In the genomic region with DNA sequence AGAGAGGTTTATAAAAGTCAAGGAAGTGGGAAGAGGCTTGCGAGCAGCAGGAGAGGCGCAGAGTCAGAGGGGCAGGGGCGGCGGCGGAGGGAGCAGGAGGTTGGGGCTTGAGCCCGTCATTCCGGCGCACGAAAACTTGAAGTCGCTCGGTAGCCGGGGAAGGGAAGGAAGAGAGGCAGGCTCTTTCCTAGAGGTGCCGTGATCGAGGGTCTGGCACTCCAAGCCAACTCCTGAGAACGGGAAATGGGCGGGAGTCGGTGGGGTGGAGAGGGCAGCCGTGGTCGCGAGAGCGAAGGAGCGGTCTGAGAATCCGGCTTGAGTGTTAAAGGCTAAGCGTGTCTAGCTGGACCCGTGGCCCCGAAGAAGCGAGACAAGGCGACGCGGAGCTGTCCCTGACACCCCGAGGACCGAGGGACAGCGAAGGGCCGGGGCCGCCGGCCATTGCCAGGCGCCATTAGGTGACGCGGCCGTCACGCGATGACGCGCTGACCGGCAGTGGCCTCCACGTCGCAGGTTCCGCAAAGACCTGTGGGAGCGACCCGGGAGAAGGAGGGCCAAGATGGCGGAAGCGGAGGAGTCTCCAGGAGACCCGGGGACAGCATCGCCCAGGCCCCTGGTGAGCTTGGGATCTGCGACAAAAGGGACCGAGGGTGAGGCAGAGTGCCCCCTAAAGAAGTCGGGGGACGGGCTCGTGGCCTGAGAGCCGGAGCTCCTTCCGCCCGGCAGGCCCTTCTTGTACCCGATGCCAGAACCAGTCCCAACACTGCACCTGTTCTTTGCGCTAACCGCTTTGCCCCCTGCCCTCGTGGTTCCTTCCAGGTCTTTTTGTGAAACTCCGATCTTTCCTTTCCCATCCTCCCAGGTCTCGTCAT, we compare ENCODE assay signal across 8 cellular contexts. TPM values are rescaled to one million over a fixed set of nuclear protein-coding genes. Genes with fewer than 3 reads are reported as not detected.
DNase-seq lines count a peak whose midpoint lies in the region; ATAC-seq and TF ChIP-seq lines count a peak whose summit lies in the region.

A gene with protein sequence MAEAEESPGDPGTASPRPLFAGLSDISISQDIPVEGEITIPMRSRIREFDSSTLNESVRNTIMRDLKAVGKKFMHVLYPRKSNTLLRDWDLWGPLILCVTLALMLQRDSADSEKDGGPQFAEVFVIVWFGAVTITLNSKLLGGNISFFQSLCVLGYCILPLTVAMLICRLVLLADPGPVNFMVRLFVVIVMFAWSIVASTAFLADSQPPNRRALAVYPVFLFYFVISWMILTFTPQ (plus strand): TSS at position 544 of the 872 bp plus-strand sequence. CDS start 16 bp downstream, at position 560.

- H3K4me3 ChIP-seq in Karpas-422 (ENCODE audit: low read length): peak within 1 kb of the TSS; percentile 73
- H3K4me3 ChIP-seq in RWPE2 (ENCODE audit: severe bottlenecking): peak within 1 kb of the TSS; percentile 58
- H3K4me3 ChIP-seq in neural cell (ENCODE audit: low read length): peak within 1 kb of the TSS; percentile 83
- H3K4me3 ChIP-seq in stomach smooth muscle (ENCODE audit: low read length in 2 of 2): peak within 1 kb of the TSS; percentile 86

- DNase-seq in ELF-1 (ENCODE audit: low read depth, low spot score) (peak; percentile 90), Karpas-422 (peak; percentile 86), RWPE2 (ENCODE audit: low spot score) (peak; percentile 60), activated gamma-delta T cell (lab: John Stamatoyannopoulos, UW) (peak; percentile 41), fibroblast of the conjunctiva (ENCODE audit: low read depth) (peak; percentile 22)

- H3K27ac ChIP-seq in Karpas-422 (ENCODE audit: low read length) (no peak within 1 kb of the TSS), RWPE2 (ENCODE audit: poor library complexity, severe bottlenecking) (peak within 1 kb of the TSS; percentile 73), neural cell (ENCODE audit: low read length) (peak within 1 kb of the TSS; percentile 81), stomach smooth muscle (ENCODE audit: low read length) (peak within 1 kb of the TSS; percentile 90)

- ATAC-seq in GM21786 (IDR thresholded peaks at IDR 0.05; ENCODE audit: unreplicated experiment) (peak; percentile 98), RWPE2 (ENCODE audit: low read depth) (peak; percentile 91)

- H3F3A ChIP-seq in neural cell (ENCODE audit: insufficient read depth, low read length, poor library complexity, severe bottlenecking): no peaks in the 10 kb centered on the region

- H2AFZ ChIP-seq in Karpas-422 (ENCODE audit: low read length): peak within 1 kb of the TSS; percentile 74; the same call in 1 of the 2 replicates
- H2AFZ ChIP-seq in neural cell (ENCODE audit: low read depth, low read length): peak within 1 kb of the TSS; percentile 56

- peak within 1 kb of the TSS; percentile 82 for H3K4me2 ChIP-seq in Karpas-422 (ENCODE audit: low read depth, low read length, poor library complexity, severe bottlenecking)
- H3K4me2 ChIP-seq in neural cell (ENCODE audit: low read length): peak within 1 kb of the TSS; percentile 59

- no peaks in the 10 kb centered on the region for H3K36me3 ChIP-seq in Karpas-422 (ENCODE audit: insufficient read depth, low read length)
- no peaks in the 10 kb centered on the region for H3K36me3 ChIP-seq in RWPE2 (ENCODE audit: low read depth)
- no peaks in the 10 kb centered on the region for H3K36me3 ChIP-seq in neural cell (ENCODE audit: insufficient read depth, low read length)
- no peaks in the 10 kb centered on the region for H3K36me3 ChIP-seq in stomach smooth muscle (ENCODE audit: control insufficient read depth in 2 of 2, insufficient read depth in 2 of 2, low read length in 2 of 2)

- H4K20me1 ChIP-seq in Karpas-422 (ENCODE audit: insufficient read depth, low read depth, low read length) (0 out of 2 replicates have a peak, but pooled peaks cover 3% of the 10 kb centered on the region), neural cell (ENCODE audit: insufficient read depth) (no peaks in the 10 kb centered on the region)

- H3K9ac ChIP-seq in Karpas-422 (ENCODE audit: low read length) (peak within 1 kb of the TSS; percentile 84), neural cell (ENCODE audit: low read length) (peak within 1 kb of the TSS; percentile 81), stomach smooth muscle (ENCODE audit: low read length in 2 of 2) (peak within 1 kb of the TSS; percentile 92 to 96)

- peaks cover 45% of the 10 kb centered on the region for H3K79me2 ChIP-seq in Karpas-422 (ENCODE audit: low read length)
- peaks cover 13% of the 10 kb centered on the region for H3K79me2 ChIP-seq in neural cell (replicated peaks; ENCODE audit: insufficient read depth, low read length)

- H3K27me3 ChIP-seq in Karpas-422 (ENCODE audit: low read length) (no peaks in the 10 kb centered on the region), RWPE2 (ENCODE audit: insufficient read depth, poor library complexity, severe bottlenecking) (no peaks in the 10 kb centered on the region), neural cell (ENCODE audit: insufficient read depth, low read depth, low read length) (no peaks in the 10 kb centered on the region), stomach smooth muscle (ENCODE audit: control insufficient read depth in 1 of 2, insufficient read depth in 2 of 2, low read length in 2 of 2) (peaks cover 0 to 4% of the 10 kb centered on the region in 2 donors)

- TF ChIP-seq CTCF in RWPE2 (IDR thresholded peaks at IDR 0.05; ENCODE audit: poor library complexity, severe bottlenecking): no peak
- peak; percentile 11 for TF ChIP-seq CTCF in neural cell (IDR thresholded peaks at IDR 0.05; ENCODE audit: poor library complexity, severe bottlenecking)

- no peaks in the 10 kb centered on the region for H3K9me3 ChIP-seq in Karpas-422 (ENCODE audit: low read length)
- no peaks in the 10 kb centered on the region for H3K9me3 ChIP-seq in RWPE2 (ENCODE audit: severe bottlenecking)
- H3K9me3 ChIP-seq in neural cell (ENCODE audit: low read length): no peaks in the 10 kb centered on the region
- H3K9me3 ChIP-seq in stomach smooth muscle (ENCODE audit: control insufficient read depth in 2 of 2, low read length in 2 of 2): no peaks in the 10 kb centered on the region

- no peaks in the 10 kb centered on the region for H3K9me2 ChIP-seq in Karpas-422 (replicated peaks; ENCODE audit: insufficient read depth, low read length)
- no peaks in the 10 kb centered on the region for H3K9me2 ChIP-seq in neural cell (ENCODE audit: insufficient read depth, low read length)

- H3K4me1 ChIP-seq in Karpas-422 (ENCODE audit: low read length) (peaks cover 9% of the 10 kb centered on the region), RWPE2 (ENCODE audit: insufficient read depth, poor library complexity, severe bottlenecking) (peaks cover 2% of the 10 kb centered on the region), stomach smooth muscle (ENCODE audit: control insufficient read depth, insufficient read depth, low read length) (peaks cover 5% of the 10 kb centered on the region)

- TF ChIP-seq EP300 in neural cell (conservative IDR thresholded peaks at IDR 0.05; ENCODE audit: poor library complexity, severe bottlenecking): no peak

- no peak for TF ChIP-seq RAD21 in neural cell (conservative IDR thresholded peaks at IDR 0.05)

TF ChIP-seq in neural cell, 6 proteins besides CTCF, POLR2A, EP300 and RAD21:
- TF ChIP-seq, protein P1, sequence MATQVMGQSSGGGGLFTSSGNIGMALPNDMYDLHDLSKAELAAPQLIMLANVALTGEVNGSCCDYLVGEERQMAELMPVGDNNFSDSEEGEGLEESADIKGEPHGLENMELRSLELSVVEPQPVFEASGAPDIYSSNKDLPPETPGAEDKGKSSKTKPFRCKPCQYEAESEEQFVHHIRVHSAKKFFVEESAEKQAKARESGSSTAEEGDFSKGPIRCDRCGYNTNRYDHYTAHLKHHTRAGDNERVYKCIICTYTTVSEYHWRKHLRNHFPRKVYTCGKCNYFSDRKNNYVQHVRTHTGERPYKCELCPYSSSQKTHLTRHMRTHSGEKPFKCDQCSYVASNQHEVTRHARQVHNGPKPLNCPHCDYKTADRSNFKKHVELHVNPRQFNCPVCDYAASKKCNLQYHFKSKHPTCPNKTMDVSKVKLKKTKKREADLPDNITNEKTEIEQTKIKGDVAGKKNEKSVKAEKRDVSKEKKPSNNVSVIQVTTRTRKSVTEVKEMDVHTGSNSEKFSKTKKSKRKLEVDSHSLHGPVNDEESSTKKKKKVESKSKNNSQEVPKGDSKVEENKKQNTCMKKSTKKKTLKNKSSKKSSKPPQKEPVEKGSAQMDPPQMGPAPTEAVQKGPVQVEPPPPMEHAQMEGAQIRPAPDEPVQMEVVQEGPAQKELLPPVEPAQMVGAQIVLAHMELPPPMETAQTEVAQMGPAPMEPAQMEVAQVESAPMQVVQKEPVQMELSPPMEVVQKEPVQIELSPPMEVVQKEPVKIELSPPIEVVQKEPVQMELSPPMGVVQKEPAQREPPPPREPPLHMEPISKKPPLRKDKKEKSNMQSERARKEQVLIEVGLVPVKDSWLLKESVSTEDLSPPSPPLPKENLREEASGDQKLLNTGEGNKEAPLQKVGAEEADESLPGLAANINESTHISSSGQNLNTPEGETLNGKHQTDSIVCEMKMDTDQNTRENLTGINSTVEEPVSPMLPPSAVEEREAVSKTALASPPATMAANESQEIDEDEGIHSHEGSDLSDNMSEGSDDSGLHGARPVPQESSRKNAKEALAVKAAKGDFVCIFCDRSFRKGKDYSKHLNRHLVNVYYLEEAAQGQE (IDR thresholded peaks at IDR 0.05; ENCODE audit: borderline replicate concordance): peak; percentile 70
- TF ChIP-seq TAF1 (IDR thresholded peaks at IDR 0.05; ENCODE audit: low read depth) (peak; percentile 86), SMC3 (conservative IDR thresholded peaks at IDR 0.05; ENCODE audit: poor library complexity) (no peak), EZH2 (IDR thresholded peaks at IDR 0.05; ENCODE audit: borderline replicate concordance, insufficient read depth, low read length, poor library complexity, severe bottlenecking) (no peak), POLR2AphosphoS5 (IDR thresholded peaks at IDR 0.05) (peak; percentile 69), MXI1 (conservative IDR thresholded peaks at IDR 0.05; ENCODE audit: poor library complexity, severe bottlenecking) (peak; percentile 44)

RNA-seq across cellular contexts. Expression of the gene that starts here (rescaled TPM):
- total RNA-seq in Karpas-422 (2014; rRNA removed; shearing (Covaris generic); ENCODE audit: low replicate concordance): 4.0 and 8.9 TPM in 2 replicates
- polyA plus RNA-seq in neural cell: 19.8 and 28.5 TPM in 2 replicates
- 36.3 and 45.7 TPM in 2 replicates for polyA minus RNA-seq in neural cell

Comparison
In these comparisons a context has a peak if more than half of its experiments do, and no peak if none do; other contexts are left out.
1. DNase-seq: peak in every context shown above with its lines; median percentile 90 in ELF-1; 86 in Karpas-422; 60 in RWPE2; 41 in activated gamma-delta T cell; 22 in fibroblast of the conjunctiva.